8 cellular contexts compared by ENCODE assay signal in the genomic region with DNA sequence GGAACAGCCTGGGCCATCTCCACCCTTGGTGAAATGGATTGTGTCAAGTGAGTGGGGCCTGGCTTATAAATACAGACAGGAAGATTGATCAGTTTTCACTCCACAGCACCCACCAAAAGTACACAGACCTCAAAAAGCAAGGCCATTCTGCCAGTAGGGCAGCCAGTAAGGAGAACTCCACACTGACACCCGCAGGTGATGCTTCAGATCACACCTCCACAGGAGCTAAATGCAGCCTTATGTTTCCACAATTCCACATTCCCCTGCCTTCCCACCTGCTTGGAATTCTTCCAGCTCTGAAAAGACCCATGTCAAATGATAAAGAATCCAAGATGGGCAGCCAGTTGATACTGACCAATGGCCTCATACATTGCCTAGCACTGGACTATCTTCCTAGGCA.
A peak's percentile ranks its signal among the peaks of the same experiment; 100 is the strongest.
DNase-seq lines count a peak whose midpoint lies in the region; ATAC-seq and TF ChIP-seq lines count a peak whose summit lies in the region.

No MANE protein-coding gene starts in this region.

- no peaks in the 10 kb centered on the region for H3K4me1 ChIP-seq in endodermal cell (ENCODE audit: control insufficient read depth, insufficient read depth, low read length)
- H3K4me1 ChIP-seq in upper lobe of right lung: peaks cover 11% of the 10 kb centered on the region
- peaks cover 46% of the 10 kb centered on the region in 2 donors for H3K4me1 ChIP-seq in gastrocnemius medialis

- no peaks in the 10 kb centered on the region for H3K36me3 Mint-ChIP-seq in endodermal cell (ENCODE audit: low read depth)

- in situ Hi-C loops in gastrocnemius medialis (cut with MboI; ENCODE audit: low sequenced_read_pairs in 4 of 4): no loop called here

- H3K9me3 ChIP-seq in endodermal cell (ENCODE audit: control insufficient read depth, low read length) (no peaks in the 10 kb centered on the region), upper lobe of right lung (no peaks in the 10 kb centered on the region), gastrocnemius medialis (no peaks in the 10 kb centered on the region)

- ATAC-seq in stimulated activated naive CD8-positive, alpha-beta T cell treated with anti-CD3 and anti-CD28 coated beads, Interleukin-15, Interleukin-2, amounts not matched to agents 100 U/mL and 50 U/mL, for 24 hours: peak; percentile 40
- no peak for ATAC-seq in stimulated activated naive CD8-positive, alpha-beta T cell treated with anti-CD3 and anti-CD28 coated beads, Interleukin-15, amount 100 ng/mL, for 72 hours
- ATAC-seq in upper lobe of right lung: peak; percentile 42
- no peak for ATAC-seq in HG03135 (IDR thresholded peaks at IDR 0.05; ENCODE audit: unreplicated experiment)
- ATAC-seq in gastrocnemius medialis: no peak

- DNase-seq in stimulated activated naive CD8-positive, alpha-beta T cell treated with anti-CD3 and anti-CD28 coated beads, Interleukin-15, Interleukin-2, amounts not matched to agents 100 U/mL and 50 U/mL, for 24 hours: peak; percentile 25
- DNase-seq in stimulated activated naive CD8-positive, alpha-beta T cell treated with anti-CD3 and anti-CD28 coated beads, Interleukin-15, amount 100 ng/mL, for 72 hours: no peak
- DNase-seq in NCI-H146 (lab: John Stamatoyannopoulos, UW) (peak; percentile 51), endodermal cell (peak; percentile 82), upper lobe of right lung (peak; percentile 47), gastrocnemius medialis (no peak)
- DNase-seq in activated naive CD4-positive, alpha-beta T cell treated with Interleukin-2 at 50 U/mL for 16 hours: no peak

- intact Hi-C loops in upper lobe of right lung (cut with DNase I): no loop called here
- intact Hi-C loops in gastrocnemius medialis (cut with DNase I; ENCODE audit: low total_unique reads): no loop called here

- peak; percentile 79 for TF ChIP-seq CTCF in endodermal cell (conservative IDR thresholded peaks at IDR 0.05)
- TF ChIP-seq CTCF in upper lobe of right lung (IDR thresholded peaks at IDR 0.05): peak; percentile 24
- TF ChIP-seq CTCF in gastrocnemius medialis (IDR thresholded peaks at IDR 0.05 in 4 of 5, conservative IDR thresholded peaks at IDR 0.05 in 1 of 5): no peak

- H3K9me3 Mint-ChIP-seq in stimulated activated naive CD8-positive, alpha-beta T cell treated with anti-CD3 and anti-CD28 coated beads, Interleukin-15, amount 100 ng/mL, for 72 hours: no peaks in the 10 kb centered on the region
- no peaks in the 10 kb centered on the region for H3K9me3 Mint-ChIP-seq in endodermal cell

- TF ChIP-seq POLR2A in gastrocnemius medialis (IDR thresholded peaks at IDR 0.05): no peak

- peaks cover 8% of the 10 kb centered on the region for H3K27me3 Mint-ChIP-seq in stimulated activated naive CD8-positive, alpha-beta T cell treated with anti-CD3 and anti-CD28 coated beads, Interleukin-15, amount 100 ng/mL, for 72 hours
- peaks cover 7% of the 10 kb centered on the region for H3K27me3 Mint-ChIP-seq in endodermal cell (ENCODE audit: insufficient read depth)

- H3K4me3 ChIP-seq in endodermal cell (ENCODE audit: low read length): no peak overlapping the region
- no peak overlapping the region for H3K4me3 ChIP-seq in upper lobe of right lung
- no peak overlapping the region for H3K4me3 ChIP-seq in gastrocnemius medialis

- no peaks in the 10 kb centered on the region for H3K36me3 ChIP-seq in endodermal cell (ENCODE audit: control insufficient read depth, insufficient read depth, low read length)
- no peaks in the 10 kb centered on the region for H3K36me3 ChIP-seq in upper lobe of right lung
- no peaks in the 10 kb centered on the region for H3K36me3 ChIP-seq in gastrocnemius medialis

- H3K27me3 ChIP-seq in endodermal cell (ENCODE audit: control insufficient read depth, insufficient read depth, low read length, poor library complexity, severe bottlenecking) (no peaks in the 10 kb centered on the region), upper lobe of right lung (no peaks in the 10 kb centered on the region), gastrocnemius medialis (no peaks in the 10 kb centered on the region)

- no peak overlapping the region for H3K4me3 Mint-ChIP-seq in stimulated activated naive CD8-positive, alpha-beta T cell treated with anti-CD3 and anti-CD28 coated beads, Interleukin-15, amount 100 ng/mL, for 72 hours
- no peak overlapping the region for H3K4me3 Mint-ChIP-seq in endodermal cell

- H3K9ac ChIP-seq in endodermal cell (ENCODE audit: extremely low read depth, low read length, poor library complexity, severe bottlenecking): no peak overlapping the region

- H3K4me1 Mint-ChIP-seq in stimulated activated naive CD8-positive, alpha-beta T cell treated with anti-CD3 and anti-CD28 coated beads, Interleukin-15, amount 100 ng/mL, for 72 hours: no peaks in the 10 kb centered on the region
- H3K4me1 Mint-ChIP-seq in endodermal cell: peaks cover 10% of the 10 kb centered on the region

- H3K27ac Mint-ChIP-seq in stimulated activated naive CD8-positive, alpha-beta T cell treated with anti-CD3 and anti-CD28 coated beads, Interleukin-15, amount 100 ng/mL, for 72 hours: no peak overlapping the region
- H3K27ac Mint-ChIP-seq in endodermal cell: no peak overlapping the region

- H3K27ac ChIP-seq in endodermal cell (ENCODE audit: low read depth, low read length): no peak overlapping the region
- H3K27ac ChIP-seq in upper lobe of right lung: no peak overlapping the region
- H3K27ac ChIP-seq in gastrocnemius medialis: no peak overlapping the region

- WGBS in endodermal cell (ENCODE audit: insufficient coverage in 1 of 2, insufficient read length in 1 of 2), 2 experiments: 59% methylated on average over 1 of the region's 1 CpG; no CpG with 5 or more reads in 1 of the 2 experiments

Comparison
In these comparisons a context has a peak if more than half of its experiments do, and no peak if none do; other contexts are left out.
1. ATAC-seq: peak in stimulated activated naive CD8-positive, alpha-beta T cell treated with anti-CD3 and anti-CD28 coated beads, Interleukin-15, Interleukin-2, amounts not matched to agents 100 U/mL and 50 U/mL, for 24 hours (single experiment) and upper lobe of right lung (single experiment); none in stimulated activated naive CD8-positive, alpha-beta T cell treated with anti-CD3 and anti-CD28 coated beads, Interleukin-15, amount 100 ng/mL, for 72 hours (single experiment), HG03135 (single experiment) and gastrocnemius medialis (0 of 2).
2. DNase-seq: peak in stimulated activated naive CD8-positive, alpha-beta T cell treated with anti-CD3 and anti-CD28 coated beads, Interleukin-15, Interleukin-2, amounts not matched to agents 100 U/mL and 50 U/mL, for 24 hours (single experiment), NCI-H146 (single experiment), endodermal cell (single experiment) and upper lobe of right lung (single experiment); none in stimulated activated naive CD8-positive, alpha-beta T cell treated with anti-CD3 and anti-CD28 coated beads, Interleukin-15, amount 100 ng/mL, for 72 hours (0 of 2), gastrocnemius medialis (0 of 2) and activated naive CD4-positive, alpha-beta T cell treated with Interleukin-2 at 50 U/mL for 16 hours (single experiment).
3. CTCF ChIP-seq: peak in endodermal cell (single experiment) and upper lobe of right lung (single experiment); none in gastrocnemius medialis (0 of 5).